ENCODE assay signal across 20 cellular contexts in genomic region chr9:78146241-78146640, GRCh38.
DNase-seq lines count a peak whose midpoint lies in the region; ATAC-seq and FAIRE-seq lines count a peak whose summit lies in the region.
"Had no signal": no experiment of that assay in that cellular context is flagged by ENCODE, and none has a peak within 500 bp of the region (broad histone marks: within the 10 kb centered on the region; RNA-seq: fewer than 3 reads in every experiment).

No MANE protein-coding gene starts in this region.

- peaks cover 16% of the 10 kb centered on the region for H3K9me3 Mint-ChIP-seq in activated naive CD8-positive, alpha-beta T cell treated with anti-CD3 and anti-CD28 coated beads, Interleukin-2, amount 10 ng/mL, durations not matched to agents 7 days and 5 days
- peaks cover 17% of the 10 kb centered on the region for H3K9me3 Mint-ChIP-seq in activated naive CD8-positive, alpha-beta T cell treated with anti-CD3 and anti-CD28 coated beads for 36 hours

- DNase-seq in activated naive CD8-positive, alpha-beta T cell treated with anti-CD3 and anti-CD28 coated beads, Interleukin-2, amount 10 ng/mL, durations not matched to agents 7 days and 5 days, result no peak
- no peak for DNase-seq in activated naive CD8-positive, alpha-beta T cell treated with anti-CD3 and anti-CD28 coated beads for 36 hours
- DNase-seq in amniotic epithelial cell (ENCODE audit: low read depth), result peak; percentile 14
- DNase-seq in iris pigment epithelial cell (ENCODE audit: low read depth), result peak; percentile 5
- no peak for DNase-seq in activated T-cell treated with anti-CD3 and anti-CD28 coated beads for 4 hours
- no peak for DNase-seq in frontal cortex (ENCODE audit: low spot score in 2 of 2)
- DNase-seq: Calu3; CD8-positive, alpha-beta T cell; DMS79 treated with DMSO at 0.1 percent for 48 hours; EL; GM23248; H7; KG1 had no signal

- H3K36me3 Mint-ChIP-seq in activated naive CD8-positive, alpha-beta T cell treated with anti-CD3 and anti-CD28 coated beads, Interleukin-2, amount 10 ng/mL, durations not matched to agents 7 days and 5 days, result peaks cover 8% of the 10 kb centered on the region
- peaks cover 5% of the 10 kb centered on the region for H3K36me3 Mint-ChIP-seq in activated naive CD8-positive, alpha-beta T cell treated with anti-CD3 and anti-CD28 coated beads for 36 hours

- H3K4me1 Mint-ChIP-seq in activated naive CD8-positive, alpha-beta T cell treated with anti-CD3 and anti-CD28 coated beads, Interleukin-2, amount 10 ng/mL, durations not matched to agents 7 days and 5 days, result peaks cover 6% of the 10 kb centered on the region
- peaks cover 8% of the 10 kb centered on the region for H3K4me1 Mint-ChIP-seq in activated naive CD8-positive, alpha-beta T cell treated with anti-CD3 and anti-CD28 coated beads for 36 hours

- H3K4me3 Mint-ChIP-seq in activated naive CD8-positive, alpha-beta T cell treated with anti-CD3 and anti-CD28 coated beads, Interleukin-2, amount 10 ng/mL, durations not matched to agents 7 days and 5 days, result no peak overlapping the region
- no peak overlapping the region for H3K4me3 Mint-ChIP-seq in activated naive CD8-positive, alpha-beta T cell treated with anti-CD3 and anti-CD28 coated beads for 36 hours
- H3K4me3 Mint-ChIP-seq: B cell; CD8-positive, alpha-beta T cell had no signal

- ATAC-seq in activated naive CD8-positive, alpha-beta T cell treated with anti-CD3 and anti-CD28 coated beads, Interleukin-2, amount 10 ng/mL, durations not matched to agents 7 days and 5 days (ENCODE audit: low read depth), result no peak
- ATAC-seq in GM21737 (IDR thresholded peaks at IDR 0.05; ENCODE audit: unreplicated experiment), result no peak
- ATAC-seq: A549; CD8-positive, alpha-beta T cell; GM12878; HCT116; HepG2 had no signal

- H3K27ac Mint-ChIP-seq in activated naive CD8-positive, alpha-beta T cell treated with anti-CD3 and anti-CD28 coated beads, Interleukin-2, amount 10 ng/mL, durations not matched to agents 7 days and 5 days, result peak overlapping the region; percentile 26
- no peak overlapping the region for H3K27ac Mint-ChIP-seq in activated naive CD8-positive, alpha-beta T cell treated with anti-CD3 and anti-CD28 coated beads for 36 hours
- H3K27ac Mint-ChIP-seq: B cell; CD8-positive, alpha-beta T cell had no signal

- FAIRE-seq in frontal cortex (lab: Jason Lieb, UNC), result no peak
- FAIRE-seq: A549, GM12878, GM19239, HepG2 had no signal

- POLR2A ChIA-PET in activated naive CD8-positive, alpha-beta T cell treated with anti-CD3 and anti-CD28 coated beads, Interleukin-2, amount 10 ng/mL, durations not matched to agents 7 days and 5 days (lab: Charles Lee), result interaction anchor here (0.5 to 1.0 kb wide), 2 partner anchors 36 to 115 kb away, joined by 3 read pairs; no protein-coding TSS in a partner anchor

- no peaks in the 10 kb centered on the region for H3K27me3 Mint-ChIP-seq in activated naive CD8-positive, alpha-beta T cell treated with anti-CD3 and anti-CD28 coated beads, Interleukin-2, amount 10 ng/mL, durations not matched to agents 7 days and 5 days
- H3K27me3 Mint-ChIP-seq in activated naive CD8-positive, alpha-beta T cell treated with anti-CD3 and anti-CD28 coated beads for 36 hours, result no peaks in the 10 kb centered on the region

Comparison
In these comparisons a context has a peak if more than half of its experiments do, and no peak if none do; other contexts are left out.
1. DNase-seq: peak in amniotic epithelial cell (single experiment) and iris pigment epithelial cell (single experiment); none in activated naive CD8-positive, alpha-beta T cell treated with anti-CD3 and anti-CD28 coated beads, Interleukin-2, amount 10 ng/mL, durations not matched to agents 7 days and 5 days (single experiment), activated naive CD8-positive, alpha-beta T cell treated with anti-CD3 and anti-CD28 coated beads for 36 hours (single experiment), activated T-cell treated with anti-CD3 and anti-CD28 coated beads for 4 hours (single experiment) and frontal cortex (0 of 2).